In the genomic region with DNA sequence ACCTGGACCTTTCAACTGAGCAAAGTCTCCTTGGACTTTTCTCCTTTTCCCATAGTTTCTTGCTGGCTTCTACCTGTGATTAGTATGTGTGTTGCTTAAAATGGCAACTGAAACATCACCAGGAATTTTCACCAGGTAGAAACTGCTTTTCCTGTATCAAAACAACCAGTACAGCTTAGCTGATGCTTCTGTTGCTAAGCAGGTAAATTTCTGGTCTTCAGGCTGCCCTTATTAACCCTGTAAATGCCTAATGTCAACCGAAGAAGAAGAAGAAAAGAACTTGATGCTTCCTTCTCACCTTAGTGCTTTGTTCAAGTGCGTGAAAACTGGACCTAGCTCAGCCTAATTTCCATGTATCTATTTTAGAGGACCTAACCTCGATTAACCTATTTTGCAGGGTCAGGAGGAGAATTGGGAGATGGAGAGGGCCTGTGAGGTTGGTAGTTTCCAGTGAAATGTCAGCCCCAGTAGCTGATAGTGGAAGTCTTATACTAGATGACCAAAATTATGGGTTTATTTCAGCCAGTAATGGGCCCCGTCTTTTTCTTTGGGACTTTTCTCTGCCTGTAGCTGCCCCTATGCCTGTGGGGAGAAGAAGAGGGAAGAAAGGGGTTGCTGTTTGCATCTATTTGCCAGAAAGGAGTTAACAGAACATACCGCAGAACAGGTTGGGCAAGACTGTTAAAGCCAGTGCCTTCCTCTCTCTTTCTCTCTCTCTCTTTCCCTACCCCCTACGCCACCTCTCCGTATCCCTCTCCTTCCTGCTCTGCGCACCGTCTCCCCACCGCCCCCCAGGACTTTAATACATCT, we compare ENCODE assay signal across 1 cellular context.
TF ChIP-seq lines count a peak whose summit lies in the region.

No MANE protein-coding gene starts in this region.

TF ChIP-seq in HepG2, 621 proteins besides CTCF, POLR2A, EP300 and RAD21:
- TF ChIP-seq PBX3 (CRISPR knock-in tag; IDR thresholded peaks at IDR 0.05; ENCODE audit: borderline replicate concordance): 0 out of 2 replicates have a peak, but pooled peaks have one; percentile 23
- peak; percentile 67; the same call in 1 of the 2 replicates for TF ChIP-seq GTF3A (CRISPR knock-in tag; conservative IDR thresholded peaks at IDR 0.05)
- TF ChIP-seq ZSCAN29 (CRISPR knock-in tag; conservative IDR thresholded peaks at IDR 0.05): 0 out of 2 replicates have a peak, but pooled peaks have one; percentile 40
- TF ChIP-seq, protein P1, sequence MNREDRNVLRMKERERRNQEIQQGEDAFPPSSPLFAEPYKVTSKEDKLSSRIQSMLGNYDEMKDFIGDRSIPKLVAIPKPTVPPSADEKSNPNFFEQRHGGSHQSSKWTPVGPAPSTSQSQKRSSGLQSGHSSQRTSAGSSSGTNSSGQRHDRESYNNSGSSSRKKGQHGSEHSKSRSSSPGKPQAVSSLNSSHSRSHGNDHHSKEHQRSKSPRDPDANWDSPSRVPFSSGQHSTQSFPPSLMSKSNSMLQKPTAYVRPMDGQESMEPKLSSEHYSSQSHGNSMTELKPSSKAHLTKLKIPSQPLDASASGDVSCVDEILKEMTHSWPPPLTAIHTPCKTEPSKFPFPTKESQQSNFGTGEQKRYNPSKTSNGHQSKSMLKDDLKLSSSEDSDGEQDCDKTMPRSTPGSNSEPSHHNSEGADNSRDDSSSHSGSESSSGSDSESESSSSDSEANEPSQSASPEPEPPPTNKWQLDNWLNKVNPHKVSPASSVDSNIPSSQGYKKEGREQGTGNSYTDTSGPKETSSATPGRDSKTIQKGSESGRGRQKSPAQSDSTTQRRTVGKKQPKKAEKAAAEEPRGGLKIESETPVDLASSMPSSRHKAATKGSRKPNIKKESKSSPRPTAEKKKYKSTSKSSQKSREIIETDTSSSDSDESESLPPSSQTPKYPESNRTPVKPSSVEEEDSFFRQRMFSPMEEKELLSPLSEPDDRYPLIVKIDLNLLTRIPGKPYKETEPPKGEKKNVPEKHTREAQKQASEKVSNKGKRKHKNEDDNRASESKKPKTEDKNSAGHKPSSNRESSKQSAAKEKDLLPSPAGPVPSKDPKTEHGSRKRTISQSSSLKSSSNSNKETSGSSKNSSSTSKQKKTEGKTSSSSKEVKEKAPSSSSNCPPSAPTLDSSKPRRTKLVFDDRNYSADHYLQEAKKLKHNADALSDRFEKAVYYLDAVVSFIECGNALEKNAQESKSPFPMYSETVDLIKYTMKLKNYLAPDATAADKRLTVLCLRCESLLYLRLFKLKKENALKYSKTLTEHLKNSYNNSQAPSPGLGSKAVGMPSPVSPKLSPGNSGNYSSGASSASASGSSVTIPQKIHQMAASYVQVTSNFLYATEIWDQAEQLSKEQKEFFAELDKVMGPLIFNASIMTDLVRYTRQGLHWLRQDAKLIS (CRISPR knock-in tag; IDR thresholded peaks at IDR 0.05): no peak
- TF ChIP-seq YEATS4 (CRISPR knock-in tag; IDR thresholded peaks at IDR 0.05; ENCODE audit: borderline replicate concordance): 0 out of 2 replicates have a peak, but pooled peaks have one; percentile 43
- 0 out of 2 replicates have a peak, but pooled peaks have one; percentile 26 for TF ChIP-seq POGZ (CRISPR knock-in tag; IDR thresholded peaks at IDR 0.05)
- 0 out of 2 replicates have a peak, but pooled peaks have one; percentile 72 for TF ChIP-seq RARG (CRISPR knock-in tag; IDR thresholded peaks at IDR 0.05; ENCODE audit: low read depth)
- TF ChIP-seq TEF (CRISPR knock-in tag; IDR thresholded peaks at IDR 0.05): peak; percentile 42; the same call in 1 of the 2 replicates
- TF ChIP-seq ZNF775 (CRISPR knock-in tag; IDR thresholded peaks at IDR 0.05; ENCODE audit: borderline replicate concordance): 0 out of 2 replicates have a peak, but pooled peaks have one; percentile 53
- TF ChIP-seq ZNF724P (CRISPR knock-in tag; IDR thresholded peaks at IDR 0.05; ENCODE audit: borderline replicate concordance): no peak
- TF ChIP-seq ZNF569 (CRISPR knock-in tag; IDR thresholded peaks at IDR 0.05; ENCODE audit: borderline replicate concordance): no peak
- TF ChIP-seq LCORL (IDR thresholded peaks at IDR 0.05): no peak
- TF ChIP-seq LCORL (CRISPR knock-in tag; IDR thresholded peaks at IDR 0.05): 0 out of 2 replicates have a peak, but pooled peaks have one; percentile 33
- TF ChIP-seq ZNF34 (CRISPR knock-in tag; IDR thresholded peaks at IDR 0.05; ENCODE audit: borderline replicate concordance): 0 out of 2 replicates have a peak, but pooled peaks have one; percentile 70
- TF ChIP-seq FOSL1 (CRISPR knock-in tag; IDR thresholded peaks at IDR 0.05; ENCODE audit: borderline replicate concordance): no peak
- no peak for TF ChIP-seq SPEN (CRISPR knock-in tag; IDR thresholded peaks at IDR 0.05; ENCODE audit: low read depth)
- no peak for TF ChIP-seq ZBTB7A (CRISPR knock-in tag; IDR thresholded peaks at IDR 0.05)
- 0 out of 2 replicates have a peak, but pooled peaks have one; percentile 48 for TF ChIP-seq ZNF256 (CRISPR knock-in tag; conservative IDR thresholded peaks at IDR 0.05)
- TF ChIP-seq RFX5 (IDR thresholded peaks at IDR 0.05; ENCODE audit: low read depth, low read length): peak; percentile 97
- no peak for TF ChIP-seq NFYC (CRISPR knock-in tag; IDR thresholded peaks at IDR 0.05)
- no peak for TF ChIP-seq KLF12 (CRISPR knock-in tag; IDR thresholded peaks at IDR 0.05; ENCODE audit: borderline replicate concordance)
- 0 out of 2 replicates have a peak, but pooled peaks have one; percentile 43 for TF ChIP-seq PAWR (CRISPR knock-in tag; IDR thresholded peaks at IDR 0.05; ENCODE audit: borderline replicate concordance)
- TF ChIP-seq ZNF543 (CRISPR knock-in tag; IDR thresholded peaks at IDR 0.05): 0 out of 2 replicates have a peak, but pooled peaks have one; percentile 39
- TF ChIP-seq ZNF713 (CRISPR knock-in tag; IDR thresholded peaks at IDR 0.05): no peak
- 0 out of 2 replicates have a peak, but pooled peaks have one; percentile 39 for TF ChIP-seq ZNF101 (CRISPR knock-in tag; IDR thresholded peaks at IDR 0.05; ENCODE audit: borderline replicate concordance, low read depth)
- no peak for TF ChIP-seq YY1 (IDR thresholded peaks at IDR 0.05; ENCODE audit: insufficient read depth, insufficient replicate concordance, low read depth, low read length)
- no peak for TF ChIP-seq ZNF773 (CRISPR knock-in tag; IDR thresholded peaks at IDR 0.05; ENCODE audit: borderline replicate concordance)
- TF ChIP-seq TRIM22 (IDR thresholded peaks at IDR 0.05): no peak
- TF ChIP-seq POGK (CRISPR knock-in tag; conservative IDR thresholded peaks at IDR 0.05): no peak
- TF ChIP-seq ZNF749 (CRISPR knock-in tag; IDR thresholded peaks at IDR 0.05; ENCODE audit: borderline replicate concordance): no peak
- 0 out of 2 replicates have a peak, but pooled peaks have one; percentile 62 for TF ChIP-seq ZNF383 (CRISPR knock-in tag; IDR thresholded peaks at IDR 0.05; ENCODE audit: borderline replicate concordance)
- 0 out of 2 replicates have a peak, but pooled peaks have one; percentile 67 for TF ChIP-seq RFXANK (CRISPR knock-in tag; IDR thresholded peaks at IDR 0.05)
- TF ChIP-seq, protein P2, sequence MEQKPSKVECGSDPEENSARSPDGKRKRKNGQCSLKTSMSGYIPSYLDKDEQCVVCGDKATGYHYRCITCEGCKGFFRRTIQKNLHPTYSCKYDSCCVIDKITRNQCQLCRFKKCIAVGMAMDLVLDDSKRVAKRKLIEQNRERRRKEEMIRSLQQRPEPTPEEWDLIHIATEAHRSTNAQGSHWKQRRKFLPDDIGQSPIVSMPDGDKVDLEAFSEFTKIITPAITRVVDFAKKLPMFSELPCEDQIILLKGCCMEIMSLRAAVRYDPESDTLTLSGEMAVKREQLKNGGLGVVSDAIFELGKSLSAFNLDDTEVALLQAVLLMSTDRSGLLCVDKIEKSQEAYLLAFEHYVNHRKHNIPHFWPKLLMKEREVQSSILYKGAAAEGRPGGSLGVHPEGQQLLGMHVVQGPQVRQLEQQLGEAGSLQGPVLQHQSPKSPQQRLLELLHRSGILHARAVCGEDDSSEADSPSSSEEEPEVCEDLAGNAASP (CRISPR knock-in tag; IDR thresholded peaks at IDR 0.05; ENCODE audit: borderline replicate concordance): no peak
- 0 out of 2 replicates have a peak, but pooled peaks have one; percentile 42 for TF ChIP-seq ZNF510 (CRISPR knock-in tag; IDR thresholded peaks at IDR 0.05; ENCODE audit: low read depth)
- TF ChIP-seq TBP (CRISPR knock-in tag; IDR thresholded peaks at IDR 0.05): no peak
- TF ChIP-seq RFXAP (CRISPR knock-in tag; IDR thresholded peaks at IDR 0.05; ENCODE audit: borderline replicate concordance): peak; percentile 83; the same call in 1 of the 2 replicates
- TF ChIP-seq ARNTL (CRISPR knock-in tag; IDR thresholded peaks at IDR 0.05): 0 out of 2 replicates have a peak, but pooled peaks have one; percentile 13
- no peak for TF ChIP-seq ZNF619 (CRISPR knock-in tag; IDR thresholded peaks at IDR 0.05)
- peak; percentile 96 for TF ChIP-seq ZNF652 (CRISPR knock-in tag; IDR thresholded peaks at IDR 0.05; ENCODE audit: borderline replicate concordance, low read depth)
- no peak for TF ChIP-seq HNF4G (IDR thresholded peaks at IDR 0.05; ENCODE audit: borderline replicate concordance, low read depth, low read length)
- TF ChIP-seq HNF4G (CRISPR knock-in tag; IDR thresholded peaks at IDR 0.05; ENCODE audit: borderline replicate concordance, low read depth): no peak
